43 cellular contexts compared by ENCODE assay signal in genomic region chrX:151792505-151792904, GRCh38. TPM values are rescaled to one million over a fixed set of nuclear protein-coding genes. Genes with fewer than 3 reads are reported as not detected.
"Had no signal": no experiment of that assay in that cellular context is flagged by ENCODE, and none has a peak within 500 bp of the region (broad histone marks: within the 10 kb centered on the region; RNA-seq: fewer than 3 reads in every experiment).

No MANE protein-coding gene starts in this region.

- H3K27ac ChIP-seq: adrenal gland, body of pancreas, brain microvascular endothelial cell, breast epithelium, cardiac muscle cell had no signal

- H3K4me1 ChIP-seq: body of pancreas, breast epithelium had no signal

- H3K27me3 Mint-ChIP-seq: activated naive CD4-positive, alpha-beta T cell treated with anti-CD3 and anti-CD28 coated beads, Interleukin-2, amount 10 ng/mL, durations not matched to agents 7 days and 5 days; activated naive CD4-positive, alpha-beta T cell treated with anti-CD3 and anti-CD28 coated beads, Interleukin-2, amount 50 U/mL, for 24 hours; activated naive CD8-positive, alpha-beta T cell; activated naive CD8-positive, alpha-beta T cell treated with anti-CD3 and anti-CD28 coated beads, Interleukin-2, amount 10 ng/mL, durations not matched to agents 7 days and 5 days; activated naive CD8-positive, alpha-beta T cell treated with anti-CD3 and anti-CD28 coated beads, Interleukin-2, amount 50 U/mL, for 24 hours; activated T-helper 17 cell treated with anti-CD3 and anti-CD28 coated beads, Interleukin-2, amount 50 U/mL, for 72 hours had no signal

- H3K4me1 Mint-ChIP-seq: activated naive CD4-positive, alpha-beta T cell treated with anti-CD3 and anti-CD28 coated beads, Interleukin-2, amount 10 ng/mL, durations not matched to agents 7 days and 5 days; activated naive CD4-positive, alpha-beta T cell treated with anti-CD3 and anti-CD28 coated beads, Interleukin-2, amount 50 U/mL, for 24 hours; activated naive CD8-positive, alpha-beta T cell treated with anti-CD3 and anti-CD28 coated beads for 36 hours; activated naive CD8-positive, alpha-beta T cell treated with anti-CD3 and anti-CD28 coated beads, Interleukin-2, amount 10 ng/mL, durations not matched to agents 7 days and 5 days; activated naive CD8-positive, alpha-beta T cell treated with anti-CD3 and anti-CD28 coated beads, Interleukin-2, amount 50 U/mL, for 24 hours; activated T-helper 17 cell treated with anti-CD3 and anti-CD28 coated beads, Interleukin-2, amount 50 U/mL, for 72 hours; brain; central memory CD8-positive, alpha-beta T cell had no signal

- H3K9me3 ChIP-seq: adrenal gland, body of pancreas, breast epithelium had no signal

- ATAC-seq: activated naive CD4-positive, alpha-beta T cell treated with anti-CD3 and anti-CD28 coated beads, Interleukin-2, amount 50 U/mL, for 72 hours; activated naive CD8-positive, alpha-beta T cell treated with anti-CD3 and anti-CD28 coated beads, Interleukin-2, amount 50 U/mL, for 24 hours; activated T-cell treated with anti-CD3 and anti-CD28 coated beads, Interleukin-2, amount 50 U/mL, for 4 hours; activated T-cell treated with anti-CD3 and anti-CD28 coated beads, Interleukin-2, amount 50 U/mL, for 72 hours; activated T-helper 17 cell treated with anti-CD3 and anti-CD28 coated beads, Interleukin-2, amount 50 U/mL, for 72 hours; body of pancreas had no signal

- H3K4me3 Mint-ChIP-seq: activated naive CD4-positive, alpha-beta T cell treated with anti-CD3 and anti-CD28 coated beads for 36 hours; activated naive CD4-positive, alpha-beta T cell treated with anti-CD3 and anti-CD28 coated beads, Interleukin-2, amount 10 ng/mL, durations not matched to agents 7 days and 5 days; activated naive CD4-positive, alpha-beta T cell treated with anti-CD3 and anti-CD28 coated beads, Interleukin-2, amount 50 U/mL, for 24 hours; activated naive CD8-positive, alpha-beta T cell; activated naive CD8-positive, alpha-beta T cell treated with anti-CD3 and anti-CD28 coated beads for 36 hours; activated naive CD8-positive, alpha-beta T cell treated with anti-CD3 and anti-CD28 coated beads, Interleukin-2, amount 10 ng/mL, durations not matched to agents 7 days and 5 days; activated naive CD8-positive, alpha-beta T cell treated with anti-CD3 and anti-CD28 coated beads, Interleukin-2, amount 50 U/mL, for 24 hours; activated T-cell treated with anti-CD3 and anti-CD28 coated beads, Interleukin-2, amount 50 U/mL, for 24 hours; activated T-cell treated with anti-CD3 and anti-CD28 coated beads, Interleukin-2, amount 50 U/mL, for 4 hours; activated T-cell treated with anti-CD3 and anti-CD28 coated beads, Interleukin-2, amount 50 U/mL, for 72 hours; activated T-helper 1 cell treated with anti-CD3 and anti-CD28 coated beads, Interleukin-12 subunit alpha, Interleukin-12 subunit beta, Interleukin-2, Interleukin-4 antibody, amounts not matched to agents 30 ng/mL and 10 ng/mL and 1 ng/mL, durations not matched to agents 14 hours and 24 hours and 36 hours; activated T-helper 17 cell treated with anti-CD3 and anti-CD28 coated beads, Interleukin-2, amount 50 U/mL, for 72 hours; brain; central memory CD8-positive, alpha-beta T cell had no signal

- H3K9me3 Mint-ChIP-seq: activated naive CD4-positive, alpha-beta T cell treated with anti-CD3 and anti-CD28 coated beads for 36 hours; activated naive CD4-positive, alpha-beta T cell treated with anti-CD3 and anti-CD28 coated beads, Interleukin-2, amount 10 ng/mL, durations not matched to agents 7 days and 5 days; activated naive CD4-positive, alpha-beta T cell treated with anti-CD3 and anti-CD28 coated beads, Interleukin-2, amount 50 U/mL, for 24 hours; activated naive CD4-positive, alpha-beta T cell treated with anti-CD3 and anti-CD28 coated beads, Interleukin-2, amount 50 U/mL, for 72 hours; activated naive CD8-positive, alpha-beta T cell treated with anti-CD3 and anti-CD28 coated beads for 36 hours; activated naive CD8-positive, alpha-beta T cell treated with anti-CD3 and anti-CD28 coated beads, Interleukin-2, amount 10 ng/mL, durations not matched to agents 7 days and 5 days; activated naive CD8-positive, alpha-beta T cell treated with anti-CD3 and anti-CD28 coated beads, Interleukin-2, amount 50 U/mL, for 24 hours; activated T-cell treated with anti-CD3 and anti-CD28 coated beads, Interleukin-2, amount 50 U/mL, for 24 hours; activated T-cell treated with anti-CD3 and anti-CD28 coated beads, Interleukin-2, amount 50 U/mL, for 4 hours; activated T-helper 1 cell treated with anti-CD3 and anti-CD28 coated beads, Interleukin-12 subunit alpha, Interleukin-12 subunit beta, Interleukin-2, Interleukin-4 antibody, amounts not matched to agents 30 ng/mL and 10 ng/mL and 1 ng/mL, durations not matched to agents 14 hours and 24 hours and 36 hours; activated T-helper 17 cell treated with anti-CD3 and anti-CD28 coated beads, Interleukin-2, amount 50 U/mL, for 72 hours; activated T-helper 2 cell treated with anti-CD3 and anti-CD28 coated beads, Interferon-gamma antibody, Interleukin-2, Interleukin-4, amounts not matched to agents 10 μg/mL and 5 μg/mL and 100 μg/mL, durations not matched to agents 14 hours and 24 hours and 36 hours had no signal

- H3K27ac Mint-ChIP-seq: activated naive CD4-positive, alpha-beta T cell treated with anti-CD3 and anti-CD28 coated beads for 36 hours; activated naive CD4-positive, alpha-beta T cell treated with anti-CD3 and anti-CD28 coated beads, Interleukin-2, amount 10 ng/mL, durations not matched to agents 7 days and 5 days; activated naive CD4-positive, alpha-beta T cell treated with anti-CD3 and anti-CD28 coated beads, Interleukin-2, amount 50 U/mL, for 24 hours; activated naive CD4-positive, alpha-beta T cell treated with anti-CD3 and anti-CD28 coated beads, Interleukin-2, amount 50 U/mL, for 72 hours; activated naive CD8-positive, alpha-beta T cell; activated naive CD8-positive, alpha-beta T cell treated with anti-CD3 and anti-CD28 coated beads for 36 hours; activated naive CD8-positive, alpha-beta T cell treated with anti-CD3 and anti-CD28 coated beads, Interleukin-2, amount 10 ng/mL, durations not matched to agents 7 days and 5 days; activated naive CD8-positive, alpha-beta T cell treated with anti-CD3 and anti-CD28 coated beads, Interleukin-2, amount 50 U/mL, for 24 hours; activated T-cell treated with anti-CD3 and anti-CD28 coated beads, Interleukin-2, amount 50 U/mL, for 24 hours; activated T-cell treated with anti-CD3 and anti-CD28 coated beads, Interleukin-2, amount 50 U/mL, for 72 hours; activated T-helper 1 cell treated with anti-CD3 and anti-CD28 coated beads, Interleukin-12 subunit alpha, Interleukin-12 subunit beta, Interleukin-2, Interleukin-4 antibody, amounts not matched to agents 30 ng/mL and 10 ng/mL and 1 ng/mL, durations not matched to agents 14 hours and 24 hours and 36 hours; activated T-helper 17 cell treated with anti-CD3 and anti-CD28 coated beads, Interleukin-2, amount 50 U/mL, for 72 hours; activated T-helper 2 cell treated with anti-CD3 and anti-CD28 coated beads, Interferon-gamma antibody, Interleukin-2, Interleukin-4, amounts not matched to agents 10 μg/mL and 5 μg/mL and 100 μg/mL, durations not matched to agents 14 hours and 24 hours and 36 hours; brain had no signal

- H3K4me3 ChIP-seq: adrenal gland, body of pancreas, breast epithelium, cardiac muscle cell had no signal

- H3K27me3 ChIP-seq: adrenal gland, body of pancreas, brain microvascular endothelial cell, cardiac muscle cell had no signal

- H3K36me3 Mint-ChIP-seq: activated naive CD4-positive, alpha-beta T cell treated with anti-CD3 and anti-CD28 coated beads, Interleukin-2, amount 10 ng/mL, durations not matched to agents 7 days and 5 days; activated naive CD4-positive, alpha-beta T cell treated with anti-CD3 and anti-CD28 coated beads, Interleukin-2, amount 50 U/mL, for 24 hours; activated naive CD4-positive, alpha-beta T cell treated with anti-CD3 and anti-CD28 coated beads, Interleukin-2, amount 50 U/mL, for 72 hours; activated naive CD8-positive, alpha-beta T cell; activated naive CD8-positive, alpha-beta T cell treated with anti-CD3 and anti-CD28 coated beads for 36 hours; activated naive CD8-positive, alpha-beta T cell treated with anti-CD3 and anti-CD28 coated beads, Interleukin-2, amount 10 ng/mL, durations not matched to agents 7 days and 5 days; brain had no signal

- H3K36me3 ChIP-seq: adrenal gland, brain microvascular endothelial cell, breast epithelium, cardiac muscle cell had no signal

- DNase-seq: activated effector memory CD4-positive, alpha-beta T cell treated with anti-CD3 and anti-CD28 coated beads, Interleukin-2, amount 50 U/mL, for 16 hours; activated effector memory CD4-positive, alpha-beta T cell treated with Interleukin-2 at 50 U/mL for 16 hours; activated gamma-delta T cell; activated gamma-delta T cell treated with Interleukin-2 at 50 U/mL for 16 hours; activated naive CD4-positive, alpha-beta T cell; activated naive CD4-positive, alpha-beta T cell treated with anti-CD3 and anti-CD28 coated beads for 36 hours; activated naive CD4-positive, alpha-beta T cell treated with anti-CD3 and anti-CD28 coated beads, Interleukin-2, amount 10 ng/mL, durations not matched to agents 7 days and 5 days; activated naive CD4-positive, alpha-beta T cell treated with anti-CD3 and anti-CD28 coated beads, Interleukin-2, amount 50 U/mL, for 16 hours; activated naive CD4-positive, alpha-beta T cell treated with Interleukin-2 at 50 U/mL for 16 hours; activated naive CD8-positive, alpha-beta T cell treated with anti-CD3 and anti-CD28 coated beads for 36 hours; activated naive CD8-positive, alpha-beta T cell treated with anti-CD3 and anti-CD28 coated beads, Interleukin-2, amount 10 ng/mL, durations not matched to agents 7 days and 5 days; activated naive CD8-positive, alpha-beta T cell treated with anti-CD3 and anti-CD28 coated beads, Interleukin-2, amount 50 U/mL, for 24 hours; activated T-cell treated with anti-CD3 and anti-CD28 coated beads, Interleukin-2, amount 50 U/mL, for 1 hour; activated T-cell treated with anti-CD3 and anti-CD28 coated beads, Interleukin-2, amount 50 U/mL, for 24 hours; activated T-cell treated with anti-CD3 and anti-CD28 coated beads, Interleukin-2, amount 50 U/mL, for 4 hours; activated T-cell treated with anti-CD3 and anti-CD28 coated beads, Interleukin-2, amount 50 U/mL, for 48 hours; activated T-cell treated with anti-CD3 and anti-CD28 coated beads, Interleukin-2, amount 50 U/mL, for 72 hours; adrenal gland; amniotic stem cell; amygdala; anterior cingulate cortex; aorta; body of pancreas; brain microvascular endothelial cell; caudate nucleus; central memory CD4-positive, alpha-beta T cell; cerebellar nuclear complex had no signal

RNA-seq across cellular contexts. Expression of gene CNGA2, which starts 58.0 kb away (rescaled TPM):
- total RNA-seq: activated naive CD4-positive, alpha-beta T cell treated with anti-CD3 and anti-CD28 coated beads for 36 hours; activated naive CD4-positive, alpha-beta T cell treated with anti-CD3 and anti-CD28 coated beads, Interleukin-2, amount 50 U/mL, for 72 hours; activated naive CD8-positive, alpha-beta T cell treated with anti-CD3 and anti-CD28 coated beads for 36 hours; activated naive CD8-positive, alpha-beta T cell treated with anti-CD3 and anti-CD28 coated beads, Interleukin-2, amount 10 ng/mL, durations not matched to agents 7 days and 5 days; activated T-cell treated with anti-CD3 and anti-CD28 coated beads, Interleukin-2, amount 50 U/mL, for 4 hours; activated T-cell treated with anti-CD3 and anti-CD28 coated beads, Interleukin-2, amount 50 U/mL, for 72 hours; activated T-helper 1 cell treated with anti-CD3 and anti-CD28 coated beads, Interleukin-12 subunit alpha, Interleukin-12 subunit beta, Interleukin-2, Interleukin-4 antibody, amounts not matched to agents 30 ng/mL and 10 ng/mL and 1 ng/mL, durations not matched to agents 14 hours and 24 hours and 36 hours; activated T-helper 17 cell treated with anti-CD3 and anti-CD28 coated beads, Interleukin-2, amount 50 U/mL, for 72 hours; activated T-helper 2 cell treated with anti-CD3 and anti-CD28 coated beads, Interferon-gamma antibody, Interleukin-2, Interleukin-4, amounts not matched to agents 10 μg/mL and 5 μg/mL and 100 μg/mL, durations not matched to agents 14 hours and 24 hours and 36 hours; adrenal gland; aorta; astrocyte; body of pancreas; breast epithelium; bronchial epithelial cell; cardiac muscle cell; cardiac septum; cerebellum; chondrocyte had no signal
- polyA plus RNA-seq: adipose tissue, adrenal gland, aorta, cardiac muscle cell had no signal
